ENCODE assay signal across 11 cellular contexts in the genomic region with DNA sequence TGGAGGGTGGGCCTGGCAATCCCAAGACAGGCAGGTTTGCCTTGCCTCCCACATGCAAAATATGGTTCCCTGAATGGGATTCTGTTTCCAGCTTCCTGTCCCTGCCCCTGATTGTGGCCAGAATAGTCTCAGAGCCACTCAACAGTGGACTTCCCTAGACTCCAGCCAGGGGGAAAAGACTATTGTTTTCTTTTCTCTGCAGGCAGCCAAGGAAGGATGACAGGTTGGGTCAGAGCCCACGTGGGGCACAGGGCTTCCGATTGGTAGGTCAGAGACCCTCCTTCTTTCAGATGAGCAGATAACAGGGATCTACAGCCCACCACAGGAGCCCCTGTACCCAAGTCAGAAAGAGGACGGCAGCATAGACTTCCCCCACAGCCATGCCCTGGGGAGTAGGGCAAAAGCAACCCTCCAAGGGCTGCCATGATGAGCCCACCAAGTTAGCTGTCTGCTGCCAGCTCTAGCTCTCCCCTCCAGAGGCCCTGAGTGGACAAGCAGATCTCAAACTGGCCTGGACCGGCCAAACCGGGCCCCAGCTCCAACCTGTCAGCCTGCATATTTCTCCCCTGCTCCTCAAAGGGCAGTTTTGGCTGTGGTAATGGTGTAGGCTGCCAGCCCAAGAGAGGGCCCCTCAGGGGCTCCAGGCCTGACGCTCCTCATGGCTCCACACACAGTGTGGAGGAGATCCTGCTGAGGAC. TPM values are rescaled to one million over a fixed set of nuclear protein-coding genes. Genes with fewer than 3 reads are reported as not detected.
A peak's percentile ranks its signal among the peaks of the same experiment; 100 is the strongest.
DNase-seq lines count a peak whose midpoint lies in the region; ATAC-seq and TF ChIP-seq lines count a peak whose summit lies in the region.
"Had no signal": no experiment of that assay in that cellular context is flagged by ENCODE, and none has a peak within 500 bp of the region (broad histone marks: within the 10 kb centered on the region; RNA-seq: fewer than 3 reads in every experiment).

No MANE protein-coding gene starts in this region.

- ATAC-seq in HG03354 (IDR thresholded peaks at IDR 0.05; ENCODE audit: poor library complexity, severe bottlenecking, unreplicated experiment) = no peak

- no peaks in the 10 kb centered on the region for H3K27me3 Mint-ChIP-seq in Calu3 (ENCODE audit: unreplicated experiment)

- peaks cover 27% of the 10 kb centered on the region for H3K4me1 Mint-ChIP-seq in Calu3 (ENCODE audit: low read depth, unreplicated experiment)

- peaks cover 28% of the 10 kb centered on the region for H3K36me3 Mint-ChIP-seq in Calu3 (ENCODE audit: insufficient read depth, unreplicated experiment)

- H3K27ac Mint-ChIP-seq in Calu3 (ENCODE audit: unreplicated experiment) = peak overlapping the region; percentile 31

- no peak for TF ChIP-seq CTCF in Calu3 (IDR thresholded peaks at IDR 0.05; ENCODE audit: unreplicated experiment)

- H3K27ac ChIP-seq in epithelial cell of prostate = peak overlapping the region; percentile 98

- H3K9me3 Mint-ChIP-seq in Calu3 (ENCODE audit: low read depth, unreplicated experiment) = no peaks in the 10 kb centered on the region

- H3K4me3 Mint-ChIP-seq in Calu3 (ENCODE audit: low read depth, unreplicated experiment) = no peak overlapping the region

- DNase-seq in Calu3 (peak; percentile 66), epithelial cell of prostate (ENCODE audit: low read depth, low spot score) (no peak), posterior vena cava (ENCODE audit: low spot score) (peak; percentile 52), NCI-H2029 treated with DMSO at 0.1 percent for 48 hours (lab: John Stamatoyannopoulos, UW) (no peak), NCI-H1436 (lab: John Stamatoyannopoulos, UW) (no peak), NCI-H446 (lab: John Stamatoyannopoulos, UW) (no peak)
- DNase-seq: activated naive CD4-positive, alpha-beta T cell treated with anti-CD3 and anti-CD28 coated beads, Interleukin-2, amount 50 U/mL, for 16 hours; NCI-H345; stimulated activated CD4-positive, alpha-beta T cell treated with anti-CD3 and anti-CD28 coated beads, Interleukin-4, amount 100 ng/mL, for 1 hour had no signal

- no TSS peak for BruUV-seq in Calu3 (replicated peaks; lab: Mats Ljungman, UMichigan)

- intact Hi-C loops in Calu3 (cut with micrococcal nuclease; ENCODE audit: unreplicated experiment) (loop anchor here (5.0 kb wide), 1 partner anchor 67 kb away; the partner anchor contains the start of gene POC1A), posterior vena cava (cut with DNase I) (no loop called here)

- CTCF ChIA-PET in Calu3 (lab: Charles Lee) = interaction anchor here (0.6 to 2.3 kb wide), 8 partner anchors 7 to 218 kb away, joined by 3 to 15 read pairs (median 4); partner anchors contain the start of gene POC1A

TF ChIP-seq in PFSK-1, 5 proteins besides CTCF, POLR2A, EP300 and RAD21:
- TF ChIP-seq TAF1 (IDR thresholded peaks at IDR 0.05; ENCODE audit: borderline replicate concordance, insufficient read depth, low read length) (peak; percentile 65; the same call in 1 of the 2 replicates), REST (IDR thresholded peaks at IDR 0.05; ENCODE audit: insufficient read depth in 1 of 2, low read depth in 2 of 2, low read length in 2 of 2) (peak in 1 of 2 experiments; percentile 43; a peak in 1 of 4 replicates), POLR2AphosphoS5 (IDR thresholded peaks at IDR 0.05; ENCODE audit: low read depth, low read length) (peak; percentile 52; the same call in 1 of the 2 replicates), SIN3A (IDR thresholded peaks at IDR 0.05; ENCODE audit: borderline replicate concordance, insufficient read depth, low read length) (0 out of 2 replicates have a peak, but pooled peaks have one; percentile 31), FOXP2 (optimal IDR thresholded peaks at IDR 0.05; ENCODE audit: borderline replicate concordance, extremely low read depth, extremely low read length, insufficient read depth) (no peak)
TF ChIP-seq in PFSK-1: peak in this region for 4.

RNA-seq across cellular contexts. Expression of gene TLR9, which starts 6.3 kb away (rescaled TPM):
- 0.14 and 0.27 TPM in 2 replicates for total RNA-seq in Calu3 (2022)
- 0.11 TPM for polyA plus RNA-seq in PFSK-1 (2012; ENCODE audit: insufficient read length, low read depth)
- total RNA-seq in posterior vena cava = under 1 TPM; 0.46 to 0.52 TPM

RNA-seq across cellular contexts. Expression of gene TWF2, which starts 19.9 kb away (rescaled TPM):
- total RNA-seq in Calu3 (2022) = 48.1 and 49.1 TPM in 2 replicates
- 245 TPM for polyA plus RNA-seq in PFSK-1 (2012; ENCODE audit: insufficient read length, low read depth)
- 10 to 100 TPM; 40.0 to 51.0 TPM for total RNA-seq in posterior vena cava

RNA-seq across cellular contexts. Expression of gene ALAS1, which starts 21.1 kb away (rescaled TPM):
- 80.2 and 81.7 TPM in 2 replicates for total RNA-seq in Calu3 (2022)
- 73.7 TPM for polyA plus RNA-seq in PFSK-1 (2012; ENCODE audit: insufficient read length, low read depth)
- 10 to 100 TPM; 28.5 to 31.4 TPM for total RNA-seq in posterior vena cava

RNA-seq across cellular contexts. Expression of gene PPM1M, which starts 26.5 kb away (rescaled TPM):
- total RNA-seq in Calu3 (2022) (6.5 and 7.1 TPM in 2 replicates), posterior vena cava (10 to 100 TPM; 21.1 to 28.8 TPM)
- 16.0 TPM for polyA plus RNA-seq in PFSK-1 (2012; ENCODE audit: insufficient read length, low read depth)

RNA-seq across cellular contexts. Expression of gene WDR82, which starts 59.3 kb away (rescaled TPM):
- 55.4 and 59.7 TPM in 2 replicates for total RNA-seq in Calu3 (2022)
- polyA plus RNA-seq in PFSK-1 (2012; ENCODE audit: insufficient read length, low read depth) = 39.8 TPM
- total RNA-seq in posterior vena cava = 10 to 100 TPM; 58.4 to 72.6 TPM

Comparison
In these comparisons a context has a peak if more than half of its experiments do, and no peak if none do; other contexts are left out.
1. DNase-seq: peak in Calu3 (single experiment) and posterior vena cava (single experiment); none in epithelial cell of prostate (single experiment), NCI-H2029 treated with DMSO at 0.1 percent for 48 hours (single experiment), NCI-H1436 (single experiment) and NCI-H446 (0 of 2).